In the genomic region with DNA sequence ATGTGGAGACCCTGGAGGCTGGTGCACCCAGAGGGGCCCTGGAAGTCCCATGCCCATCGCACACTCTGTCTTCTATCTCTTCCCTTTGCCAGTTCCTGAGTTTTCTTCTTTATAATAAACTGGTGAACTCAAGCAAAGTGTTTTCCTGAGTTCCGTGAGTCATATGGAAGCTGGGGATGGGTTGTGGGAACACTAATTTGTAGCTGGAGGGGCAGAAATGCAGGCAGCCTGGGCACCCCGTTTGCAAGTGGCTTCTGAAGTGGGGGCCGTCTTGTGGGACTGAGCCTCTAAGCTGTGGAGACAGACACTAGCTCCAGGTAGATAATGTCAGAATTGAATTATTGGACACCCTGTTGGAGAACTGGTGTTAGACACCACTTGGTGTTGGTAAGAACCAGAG, we compare ENCODE assay signal across 20 cellular contexts. TPM values are rescaled to one million over a fixed set of nuclear protein-coding genes. Genes with fewer than 3 reads are reported as not detected.
DNase-seq lines count a peak whose midpoint lies in the region; ATAC-seq and TF ChIP-seq lines count a peak whose summit lies in the region.
"Had no signal": no experiment of that assay in that cellular context is flagged by ENCODE, and none has a peak within 500 bp of the region (broad histone marks: within the 10 kb centered on the region; RNA-seq: fewer than 3 reads in every experiment).

No MANE protein-coding gene starts in this region.

- in situ Hi-C loops in brain microvascular endothelial cell (cut with HindIII; ENCODE audit: low pct_ligation_motif_present, low sequenced_read_pairs) = no loop called here

- no peak for ATAC-seq in GM18861 (IDR thresholded peaks at IDR 0.05; ENCODE audit: unreplicated experiment)

- no peak for TF ChIP-seq CTCF in brain microvascular endothelial cell (IDR thresholded peaks at IDR 0.05; ENCODE audit: low read depth, low read length, missing control alignments)

- no peak overlapping the region for H2BK5ac ChIP-seq in mesenchymal stem cell (ENCODE audit: low read depth, low read length, poor library complexity, severe bottlenecking)

- peak overlapping the region in 1 of 2 experiments; percentile 47 for H3K4ac ChIP-seq in mesenchymal stem cell (ENCODE audit: low read depth in 1 of 2, low read length in 2 of 2)

- peaks cover 1% of the 10 kb centered on the region for H3K79me1 ChIP-seq in mesenchymal stem cell (replicated peaks; ENCODE audit: low read length, poor library complexity, severe bottlenecking)

- no peak overlapping the region for H2AK5ac ChIP-seq in mesenchymal stem cell (ENCODE audit: low read length, severe bottlenecking)

- 75% methylated on average over 3 of the region's 4 CpGs for WGBS in mesenchymal stem cell

- H2BK120ac ChIP-seq in mesenchymal stem cell (ENCODE audit: low read depth, low read length) = no peak overlapping the region

- H3K4me2 ChIP-seq in mesenchymal stem cell (ENCODE audit: low read length, poor library complexity, severe bottlenecking) = no peak overlapping the region

- peak overlapping the region; percentile 36 for H3K27ac ChIP-seq in ACC112 (ENCODE audit: low read depth, low read length)
- H3K27ac ChIP-seq in brain microvascular endothelial cell = peak overlapping the region; percentile 26
- H3K27ac ChIP-seq in mesenchymal stem cell (ENCODE audit: low read length, poor library complexity, severe bottlenecking) = no peak overlapping the region
- H3K27ac ChIP-seq: C4-2B, SJSA1, VCaP had no signal

- H3K79me2 ChIP-seq in ACC112 (ENCODE audit: control insufficient read depth, insufficient read depth, low read length, unreplicated experiment) = no peaks in the 10 kb centered on the region

- peak overlapping the region; percentile 46 for H3K9ac ChIP-seq in mesenchymal stem cell (ENCODE audit: low read length)

- H3K4me3 ChIP-seq in ACC112 (ENCODE audit: low read depth, low read length) = no peak overlapping the region
- no peak overlapping the region for H3K4me3 ChIP-seq in brain microvascular endothelial cell (ENCODE audit: low read depth, low read length)
- peak overlapping the region in 1 of 2 experiments; percentile 40 for H3K4me3 ChIP-seq in mesenchymal stem cell (ENCODE audit: insufficient read depth in 1 of 2, low read depth in 1 of 2, low read length in 2 of 2)
- H3K4me3 ChIP-seq: mucosa of descending colon, SJSA1 had no signal

- H3K18ac ChIP-seq in mesenchymal stem cell (ENCODE audit: low read depth in 1 of 2, low read length in 2 of 2) = peak overlapping the region in 1 of 2 experiments; percentile 65

- no peak overlapping the region for H4K8ac ChIP-seq in mesenchymal stem cell (ENCODE audit: low read length)

- H2BK12ac ChIP-seq in mesenchymal stem cell (ENCODE audit: low read length in 2 of 2) = no peak overlapping the region

- no peaks in the 10 kb centered on the region for H3K9me3 ChIP-seq in mesenchymal stem cell (ENCODE audit: control insufficient read depth, low read length)
- H3K9me3 ChIP-seq: mucosa of descending colon, SJSA1 had no signal

- H2BK15ac ChIP-seq in mesenchymal stem cell (ENCODE audit: low read depth, poor library complexity, severe bottlenecking) = no peak overlapping the region

- H3K27me3 ChIP-seq in ACC112 (ENCODE audit: insufficient read depth, low read length) = no peaks in the 10 kb centered on the region
- H3K27me3 ChIP-seq in brain microvascular endothelial cell (replicated peaks) = peaks cover 4% of the 10 kb centered on the region
- H3K27me3 ChIP-seq in mesenchymal stem cell (ENCODE audit: control insufficient read depth in 1 of 2, insufficient read depth in 1 of 2, low read length in 2 of 2) = peaks cover 3 to 9% of the 10 kb centered on the region in 2 experiments

- H3K4me1 ChIP-seq in ACC112 (ENCODE audit: control insufficient read depth, insufficient read depth, low read length, unreplicated experiment) (peaks cover 20% of the 10 kb centered on the region), mesenchymal stem cell (ENCODE audit: control insufficient read depth, insufficient read depth, low read depth, low read length) (peaks cover 27% of the 10 kb centered on the region)

- no peak overlapping the region for H3K14ac ChIP-seq in mesenchymal stem cell (ENCODE audit: low read length in 2 of 2)

- H4K91ac ChIP-seq in mesenchymal stem cell (ENCODE audit: low read length) = no peak overlapping the region

- H3K36me3 ChIP-seq in ACC112 (ENCODE audit: insufficient read depth, low read length) (no peaks in the 10 kb centered on the region), brain microvascular endothelial cell (replicated peaks) (no peaks in the 10 kb centered on the region), mesenchymal stem cell (ENCODE audit: control insufficient read depth in 1 of 2, insufficient read depth in 2 of 2, low read depth in 1 of 2, low read length in 2 of 2) (no peaks in the 10 kb centered on the region)
- H3K36me3 ChIP-seq: SJSA1 had no signal

- peak; percentile 34 for DNase-seq in HT1080 (ENCODE audit: low read depth)
- no peak for DNase-seq in brain microvascular endothelial cell
- DNase-seq in mesenchymal stem cell = no peak
- DNase-seq in activated CD4-positive, alpha-beta T cell treated with anti-CD3 and anti-CD28 coated beads for 4 hours = no peak
- no peak for DNase-seq in NCI-H2107 treated with DMSO at 0.1 percent for 48 hours (lab: John Stamatoyannopoulos, UW; ENCODE audit: unreplicated experiment)
- no peak for DNase-seq in MV-4-11 (lab: John Stamatoyannopoulos, UW)
- DNase-seq: activated CD4-positive, alpha-beta T cell treated with anti-CD3 and anti-CD28 coated beads, Interleukin-2, amount 50 U/mL, for 4 hours; activated gamma-delta T cell treated with Interleukin-2 at 50 U/mL for 16 hours; activated T-cell treated with anti-CD3 and anti-CD28 coated beads for 4 hours; DMS153; effector CD4-positive, alpha-beta T cell; mucosa of descending colon; NCI-H1092 treated with DMSO at 0.1 percent for 48 hours; NCI-H2081; NCI-H446 had no signal

- H3K23ac ChIP-seq in mesenchymal stem cell (ENCODE audit: low read length in 2 of 2) = no peak overlapping the region

- no peak overlapping the region for H2AFZ ChIP-seq in ACC112 (ENCODE audit: low read length, unreplicated experiment)
- H2AFZ ChIP-seq in mesenchymal stem cell (ENCODE audit: low read depth, low read length) = no peak overlapping the region

RNA-seq across cellular contexts. Expression of gene PPP1R3G, which starts 3.2 kb away (rescaled TPM):
- total RNA-seq in HT1080 (2014; rRNA removed; shearing (Covaris generic)) = 0.13 TPM in 1 of 2 replicates, not detected in the other
- polyA plus RNA-seq in HT1080 (2015; cell fraction: cytosol; rRNA removed) = 0.02 and 0.06 TPM in 2 replicates
- 0.02 TPM in 1 of 2 replicates, not detected in the other for polyA plus RNA-seq in HT1080 (2015; cell fraction: nucleus; rRNA removed)
- polyA plus RNA-seq in mesenchymal stem cell (2013, experiment 1 of 2) = 1.4 TPM
- 1.5 TPM for polyA plus RNA-seq in mesenchymal stem cell (2013, experiment 2 of 2)
